19 cellular contexts compared by ENCODE assay signal in the genomic region with DNA sequence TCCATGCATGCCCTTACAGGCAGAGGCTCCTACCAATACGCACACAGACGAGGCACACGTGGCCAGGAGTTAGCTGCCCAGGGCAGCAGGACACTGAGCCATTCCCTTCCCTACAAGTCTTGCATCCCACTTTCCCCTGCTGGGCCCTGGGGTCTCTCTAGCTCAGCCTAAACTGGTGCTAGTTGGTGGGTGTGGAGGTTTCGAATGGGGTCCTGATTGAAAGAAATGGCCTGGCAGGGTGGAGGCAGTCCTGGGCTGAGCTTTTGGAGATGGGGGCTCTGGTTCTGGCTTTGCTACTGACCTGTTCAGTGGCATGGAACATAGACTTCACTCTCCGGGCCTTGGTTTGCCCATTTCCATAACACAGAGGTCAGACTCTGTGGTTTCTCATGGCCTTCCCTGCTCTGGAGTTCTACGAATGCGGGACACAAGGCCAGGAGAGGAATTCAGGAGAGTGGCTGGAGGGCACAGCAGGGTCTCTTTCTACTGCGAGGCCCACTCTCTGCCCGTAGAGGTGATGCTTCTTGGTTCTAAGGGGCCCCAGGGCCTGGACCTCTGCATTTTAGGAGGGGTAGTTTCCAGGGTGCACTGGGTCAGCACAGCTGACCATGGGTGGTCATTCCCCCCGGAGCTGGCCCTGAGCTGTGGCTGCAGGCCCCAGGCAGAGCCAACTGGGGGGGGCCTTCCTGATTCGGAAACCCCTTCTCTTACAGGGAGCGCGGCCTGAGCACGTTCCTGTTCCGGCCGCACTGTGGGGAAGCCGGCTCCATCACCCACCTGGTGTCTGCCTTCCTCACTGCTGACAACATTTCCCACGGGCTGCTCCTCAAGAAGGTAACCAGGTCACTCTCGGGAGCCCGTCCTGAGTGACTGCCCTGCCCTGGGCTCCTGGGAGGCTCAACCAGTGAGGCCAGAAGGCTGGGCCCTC. TPM values are rescaled to one million over a fixed set of nuclear protein-coding genes. Genes with fewer than 3 reads are reported as not detected.
DNase-seq lines count a peak whose midpoint lies in the region; ATAC-seq and TF ChIP-seq lines count a peak whose summit lies in the region.
"Had no signal": no experiment of that assay in that cellular context is flagged by ENCODE, and none has a peak within 500 bp of the region (broad histone marks: within the 10 kb centered on the region; RNA-seq: fewer than 3 reads in every experiment).

No MANE protein-coding gene starts in this region.

- no peaks in the 10 kb centered on the region for H3K4me1 Mint-ChIP-seq in activated naive CD4-positive, alpha-beta T cell treated with anti-CD3 and anti-CD28 coated beads for 36 hours (ENCODE audit: low read depth)
- H3K4me1 Mint-ChIP-seq in type B pancreatic cell (ENCODE audit: unreplicated experiment): peaks cover 19% of the 10 kb centered on the region

- no peaks in the 10 kb centered on the region for H3K27me3 Mint-ChIP-seq in activated naive CD4-positive, alpha-beta T cell treated with anti-CD3 and anti-CD28 coated beads for 36 hours (ENCODE audit: low read depth)
- H3K27me3 Mint-ChIP-seq in type B pancreatic cell: no peaks in the 10 kb centered on the region

- no peak for TF ChIP-seq CTCF in type B pancreatic cell (conservative IDR thresholded peaks at IDR 0.05)

- no peak for ATAC-seq in activated naive CD4-positive, alpha-beta T cell treated with anti-CD3 and anti-CD28 coated beads, Interleukin-2, amount 50 U/mL, for 72 hours
- no peak for ATAC-seq in HG03108 (IDR thresholded peaks at IDR 0.05; ENCODE audit: unreplicated experiment)
- ATAC-seq: CD8-positive, alpha-beta T cell had no signal

- POLR2A ChIA-PET in HEK293T (lab: Yijun Ruan, JAX): no interaction called here

- no peak for DNase-seq in activated naive CD4-positive, alpha-beta T cell treated with anti-CD3 and anti-CD28 coated beads, Interleukin-2, amount 50 U/mL, for 72 hours (ENCODE audit: low spot score in 2 of 2)
- no peak for DNase-seq in activated naive CD4-positive, alpha-beta T cell treated with anti-CD3 and anti-CD28 coated beads for 36 hours
- peak; percentile 4 for DNase-seq in HEK293T (ENCODE audit: extremely low spot score)
- peak; percentile 46 for DNase-seq in islet precursor cell
- DNase-seq in type B pancreatic cell (ENCODE audit: extremely low spot score, unreplicated experiment): peak; percentile 54
- no peak for DNase-seq in NCI-H69 (lab: John Stamatoyannopoulos, UW)
- no peak for DNase-seq in RPMI8226
- DNase-seq: Calu3; CD8-positive, alpha-beta T cell; DMS53; EL; NCI-H1417; NCI-H187; NCI-H2107; NCI-H510A; NCI-H82; OCI-M1; SHP77 had no signal

- no peak overlapping the region for H3K4me3 Mint-ChIP-seq in activated naive CD4-positive, alpha-beta T cell treated with anti-CD3 and anti-CD28 coated beads for 36 hours
- H3K4me3 Mint-ChIP-seq in type B pancreatic cell: no peak overlapping the region
- H3K4me3 Mint-ChIP-seq: CD8-positive, alpha-beta T cell had no signal

- H3K27ac Mint-ChIP-seq in activated naive CD4-positive, alpha-beta T cell treated with anti-CD3 and anti-CD28 coated beads, Interleukin-2, amount 50 U/mL, for 72 hours: peak overlapping the region; percentile 78 to 82
- no peak overlapping the region for H3K27ac Mint-ChIP-seq in activated naive CD4-positive, alpha-beta T cell treated with anti-CD3 and anti-CD28 coated beads for 36 hours
- no peak overlapping the region for H3K27ac Mint-ChIP-seq in type B pancreatic cell

- CTCF ChIA-PET in activated naive CD4-positive, alpha-beta T cell treated with anti-CD3 and anti-CD28 coated beads for 36 hours (lab: Charles Lee): no interaction called here
- CTCF ChIA-PET in HEK293T (lab: Yijun Ruan, JAX): no interaction called here

- H3K9me3 Mint-ChIP-seq in activated naive CD4-positive, alpha-beta T cell treated with anti-CD3 and anti-CD28 coated beads, Interleukin-2, amount 50 U/mL, for 72 hours: no peaks in the 10 kb centered on the region
- H3K9me3 Mint-ChIP-seq in activated naive CD4-positive, alpha-beta T cell treated with anti-CD3 and anti-CD28 coated beads for 36 hours: no peaks in the 10 kb centered on the region
- no peaks in the 10 kb centered on the region for H3K9me3 Mint-ChIP-seq in type B pancreatic cell
- H3K9me3 Mint-ChIP-seq: CD8-positive, alpha-beta T cell had no signal

- intact Hi-C loops in activated naive CD4-positive, alpha-beta T cell treated with anti-CD3 and anti-CD28 coated beads for 36 hours (cut with micrococcal nuclease): no loop called here

- H3K36me3 Mint-ChIP-seq in activated naive CD4-positive, alpha-beta T cell treated with anti-CD3 and anti-CD28 coated beads, Interleukin-2, amount 50 U/mL, for 72 hours: peaks cover 0 to 6% of the 10 kb centered on the region in 2 donors
- H3K36me3 Mint-ChIP-seq in activated naive CD4-positive, alpha-beta T cell treated with anti-CD3 and anti-CD28 coated beads for 36 hours (ENCODE audit: low read depth): peaks cover 10% of the 10 kb centered on the region
- H3K36me3 Mint-ChIP-seq in type B pancreatic cell: peaks cover 5% of the 10 kb centered on the region

TF ChIP-seq in HEK293T, 16 proteins besides CTCF, POLR2A, EP300 and RAD21:
- TF ChIP-seq L3MBTL2 (conservative IDR thresholded peaks at IDR 0.05) (no peak), LEF1 (IDR thresholded peaks at IDR 0.05; ENCODE audit: borderline replicate concordance) (no peak), TARDBP (IDR thresholded peaks at IDR 0.05) (no peak), SP1 (IDR thresholded peaks at IDR 0.05) (no peak), FOXK2 (IDR thresholded peaks at IDR 0.05) (no peak), HDGF (IDR thresholded peaks at IDR 0.05; ENCODE audit: borderline replicate concordance) (no peak)
- TF ChIP-seq, protein P1, sequence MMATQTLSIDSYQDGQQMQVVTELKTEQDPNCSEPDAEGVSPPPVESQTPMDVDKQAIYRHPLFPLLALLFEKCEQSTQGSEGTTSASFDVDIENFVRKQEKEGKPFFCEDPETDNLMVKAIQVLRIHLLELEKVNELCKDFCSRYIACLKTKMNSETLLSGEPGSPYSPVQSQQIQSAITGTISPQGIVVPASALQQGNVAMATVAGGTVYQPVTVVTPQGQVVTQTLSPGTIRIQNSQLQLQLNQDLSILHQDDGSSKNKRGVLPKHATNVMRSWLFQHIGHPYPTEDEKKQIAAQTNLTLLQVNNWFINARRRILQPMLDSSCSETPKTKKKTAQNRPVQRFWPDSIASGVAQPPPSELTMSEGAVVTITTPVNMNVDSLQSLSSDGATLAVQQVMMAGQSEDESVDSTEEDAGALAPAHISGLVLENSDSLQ (IDR thresholded peaks at IDR 0.05): no peak

RNA-seq across cellular contexts. Expression of a gene that starts 40.0 kb away (rescaled TPM):
- 10 to 100 TPM in 1 of 2 donors, 1 to 10 TPM in 1; 9.1 to 12.2 TPM for total RNA-seq in activated naive CD4-positive, alpha-beta T cell treated with anti-CD3 and anti-CD28 coated beads, Interleukin-2, amount 50 U/mL, for 72 hours
- total RNA-seq in activated naive CD4-positive, alpha-beta T cell treated with anti-CD3 and anti-CD28 coated beads for 36 hours: 10 to 100 TPM; 20.9 to 21.8 TPM
- 43.2 and 86.4 TPM in 2 replicates for total RNA-seq in type B pancreatic cell (ENCODE audit: low replicate concordance)

RNA-seq across cellular contexts. Expression of a gene that starts 46.0 kb away (rescaled TPM):
- total RNA-seq in activated naive CD4-positive, alpha-beta T cell treated with anti-CD3 and anti-CD28 coated beads, Interleukin-2, amount 50 U/mL, for 72 hours: 10 to 100 TPM; 41.9 to 50.5 TPM
- 10 to 100 TPM; 11.5 to 13.0 TPM for total RNA-seq in activated naive CD4-positive, alpha-beta T cell treated with anti-CD3 and anti-CD28 coated beads for 36 hours
- 7.0 and 9.0 TPM in 2 replicates for total RNA-seq in type B pancreatic cell (ENCODE audit: low replicate concordance)

Comparison
In these comparisons a context has a peak if more than half of its experiments do, and no peak if none do; other contexts are left out.
1. H3K27ac Mint-ChIP-seq: peak in activated naive CD4-positive, alpha-beta T cell treated with anti-CD3 and anti-CD28 coated beads, Interleukin-2, amount 50 U/mL, for 72 hours (2 of 2); none in activated naive CD4-positive, alpha-beta T cell treated with anti-CD3 and anti-CD28 coated beads for 36 hours (single experiment) and type B pancreatic cell (single experiment).
2. DNase-seq: peak in HEK293T (single experiment), islet precursor cell (single experiment) and type B pancreatic cell (single experiment); none in activated naive CD4-positive, alpha-beta T cell treated with anti-CD3 and anti-CD28 coated beads, Interleukin-2, amount 50 U/mL, for 72 hours (0 of 2), activated naive CD4-positive, alpha-beta T cell treated with anti-CD3 and anti-CD28 coated beads for 36 hours (single experiment), NCI-H69 (single experiment) and RPMI8226 (single experiment).